In genomic region chr9:124420991-124421543, GRCh38 we compare ENCODE assay signal across 14 cellular contexts. TPM values are rescaled to one million over a fixed set of nuclear protein-coding genes. Genes with fewer than 3 reads are reported as not detected.
DNase-seq lines count a peak whose midpoint lies in the region; ATAC-seq and TF ChIP-seq lines count a peak whose summit lies in the region.
"Had no signal": no experiment of that assay in that cellular context is flagged by ENCODE, and none has a peak within 500 bp of the region (broad histone marks: within the 10 kb centered on the region; RNA-seq: fewer than 3 reads in every experiment).

No MANE protein-coding gene starts in this region.

- H3K36me3 ChIP-seq in left ventricle myocardium inferior: no peaks in the 10 kb centered on the region

- H3K27me3 ChIP-seq in left ventricle myocardium inferior (ENCODE audit: low read depth): peaks cover 7% of the 10 kb centered on the region

- H3K27ac ChIP-seq in left ventricle myocardium inferior (replicated peaks) (no peak overlapping the region), temporal lobe (ENCODE audit: low read depth, low read length) (peak overlapping the region; percentile 40)
- H3K27ac ChIP-seq: psoas muscle had no signal

- intact Hi-C loops in Right ventricle myocardium superior (cut with DNase I): loop anchor here (2.0 kb wide), 1 partner anchor 116 kb away; no protein-coding TSS in a partner anchor
- intact Hi-C loops in left ventricle myocardium inferior (cut with micrococcal nuclease): loop anchor here (10.0 kb wide), 1 partner anchor 114 kb away; no protein-coding TSS in a partner anchor

- TF ChIP-seq CTCF in left ventricle myocardium inferior (IDR thresholded peaks at IDR 0.05; ENCODE audit: borderline replicate concordance): no peak

- DNase-seq in Right ventricle myocardium superior (no peak), left ventricle myocardium inferior (no peak), NCI-H2196 (lab: John Stamatoyannopoulos, UW; ENCODE audit: unreplicated experiment) (peak; percentile 84), cerebellum (ENCODE audit: low spot score) (peak; percentile 74), islet precursor cell (no peak)
- no peak for DNase-seq in stimulated activated CD4-positive, alpha-beta T cell treated with anti-CD3 and anti-CD28 coated beads, Interleukin-4, amount 100 ng/mL, for 1 hour
- DNase-seq: activated CD4-positive, alpha-beta T cell treated with anti-CD3 and anti-CD28 coated beads, Interleukin-2, amount 10 ng/mL, durations not matched to agents 24 days and 14 days; activated naive CD4-positive, alpha-beta T cell treated with Interleukin-2 at 50 U/mL for 16 hours; psoas muscle had no signal

- peak; percentile 43 for ATAC-seq in Right ventricle myocardium superior (ENCODE audit: poor library complexity)
- ATAC-seq in GM18511 (IDR thresholded peaks at IDR 0.05; ENCODE audit: unreplicated experiment): no peak
- ATAC-seq: psoas muscle had no signal

- no peaks in the 10 kb centered on the region for H3K4me1 ChIP-seq in left ventricle myocardium inferior
- H3K4me1 ChIP-seq: psoas muscle had no signal

- H3K4me3 ChIP-seq in left ventricle myocardium inferior: no peak overlapping the region
- H3K4me3 ChIP-seq: lung, psoas muscle had no signal

- H3K9me3 ChIP-seq in left ventricle myocardium inferior (replicated peaks): no peaks in the 10 kb centered on the region
- H3K9me3 ChIP-seq: psoas muscle had no signal

RNA-seq across cellular contexts. Expression of gene PSMB7, which starts 5.8 kb away (rescaled TPM):
- total RNA-seq in Right ventricle myocardium superior (172 TPM), left ventricle myocardium inferior (159 TPM), cerebellum (110 TPM), temporal lobe (160 TPM)

RNA-seq across cellular contexts. Expression of gene ADGRD2, which starts 29.2 kb away (rescaled TPM):
- total RNA-seq in Right ventricle myocardium superior: not detected
- total RNA-seq in left ventricle myocardium inferior: not detected
- total RNA-seq in cerebellum: 1.5 TPM
- 0.25 TPM for total RNA-seq in temporal lobe
- total RNA-seq: activated CD4-positive, alpha-beta T cell treated with anti-CD3 and anti-CD28 coated beads, Interleukin-2, amount 10 ng/mL, durations not matched to agents 24 days and 14 days; frontal cortex; lung; psoas muscle; subcutaneous adipose tissue had no signal

Comparison
In these comparisons a context has a peak if more than half of its experiments do, and no peak if none do; other contexts are left out.
1. DNase-seq: peak in NCI-H2196 (single experiment) and cerebellum (single experiment); none in Right ventricle myocardium superior (single experiment), left ventricle myocardium inferior (single experiment), islet precursor cell (single experiment) and stimulated activated CD4-positive, alpha-beta T cell treated with anti-CD3 and anti-CD28 coated beads, Interleukin-4, amount 100 ng/mL, for 1 hour (single experiment).